In genomic region chr7:28203498-28204240, GRCh38 we compare ENCODE assay signal across 20 cellular contexts. TPM values are rescaled to one million over a fixed set of nuclear protein-coding genes. Genes with fewer than 3 reads are reported as not detected.
A peak's percentile ranks its signal among the peaks of the same experiment; 100 is the strongest.
DNase-seq lines count a peak whose midpoint lies in the region; ATAC-seq and TF ChIP-seq lines count a peak whose summit lies in the region.
"Had no signal": no experiment of that assay in that cellular context is flagged by ENCODE, and none has a peak within 500 bp of the region (broad histone marks: within the 10 kb centered on the region; RNA-seq: fewer than 3 reads in every experiment).

No MANE protein-coding gene starts in this region.

- peak; percentile 89 to 94 for ATAC-seq in natural killer cell treated with Interleukin-12 subunit alpha and Interleukin-12 subunit beta and Interleukin-15 and Interleukin-18, amount 100 ng/mL, for 72 hours
- ATAC-seq in HG03442 (IDR thresholded peaks at IDR 0.05; ENCODE audit: unreplicated experiment), result no peak

- H3K27ac ChIP-seq in ovary, result no peak overlapping the region
- H3K27ac ChIP-seq: esophagus muscularis mucosa, PC-9, stomach, transverse colon had no signal

- no peaks in the 10 kb centered on the region for H3K9me3 ChIP-seq in ovary
- H3K9me3 ChIP-seq: Caco-2, esophagus muscularis mucosa, stomach, transverse colon had no signal

- H3K36me3 Mint-ChIP-seq in natural killer cell treated with Interleukin-12 subunit alpha and Interleukin-12 subunit beta and Interleukin-15 and Interleukin-18, amount 100 ng/mL, for 72 hours, result peaks cover 12% of the 10 kb centered on the region

- no peaks in the 10 kb centered on the region for H3K27me3 Mint-ChIP-seq in natural killer cell treated with Interleukin-12 subunit alpha and Interleukin-12 subunit beta and Interleukin-15 and Interleukin-18, amount 100 ng/mL, for 72 hours

- H3K36me3 ChIP-seq in ovary, result no peaks in the 10 kb centered on the region
- H3K36me3 ChIP-seq: esophagus muscularis mucosa, stomach, transverse colon had no signal

- WGBS in ovary, 3 donors, result 78 to 94% (median 93%) methylated on average over 5 of the region's 5 CpGs

- H3K4me3 Mint-ChIP-seq in natural killer cell treated with Interleukin-12 subunit alpha and Interleukin-12 subunit beta and Interleukin-15 and Interleukin-18, amount 100 ng/mL, for 72 hours, result peak overlapping the region; percentile 58

- TF ChIP-seq EP300 in ovary (IDR thresholded peaks at IDR 0.05), result no peak

- intact Hi-C loops in ovary (cut with DNase I), result no loop called here

- no peak for TF ChIP-seq POLR2A in ovary (IDR thresholded peaks at IDR 0.05)

- peaks cover 69 to 78% of the 10 kb centered on the region in 2 donors for H3K4me1 Mint-ChIP-seq in natural killer cell treated with Interleukin-12 subunit alpha and Interleukin-12 subunit beta and Interleukin-15 and Interleukin-18, amount 100 ng/mL, for 72 hours (ENCODE audit: low read depth in 2 of 2)

- DNase-seq in GM03348 (ENCODE audit: low spot score), result peak; percentile 43
- peak; percentile 95 for DNase-seq in NCI-H226
- peak; percentile 61 for DNase-seq in choroid plexus epithelial cell (ENCODE audit: low read depth)
- peak; percentile 80 for DNase-seq in natural killer cell treated with Interleukin-12 subunit alpha and Interleukin-12 subunit beta and Interleukin-15 and Interleukin-18, amount 100 ng/mL, for 72 hours (ENCODE audit: low spot score)
- DNase-seq in ovary, result no peak
- DNase-seq in NCI-H345 (lab: John Stamatoyannopoulos, UW), result no peak
- DNase-seq: activated gamma-delta T cell treated with Interleukin-2 at 50 U/mL for 16 hours; anterior cingulate cortex; Caco-2; NCI-H146; NCI-H2171 treated with DMSO at 0.1 percent for 48 hours; NCI-H748 treated with DMSO at 0.1 percent for 48 hours; PC-9; stimulated activated CD4-positive, alpha-beta T cell treated with anti-CD3 and anti-CD28 coated beads, Interleukin-4, amount 100 ng/mL, for 1 hour; stomach; T-helper 1 cell; transverse colon had no signal

- H3K27ac Mint-ChIP-seq in natural killer cell treated with Interleukin-12 subunit alpha and Interleukin-12 subunit beta and Interleukin-15 and Interleukin-18, amount 100 ng/mL, for 72 hours, result peak overlapping the region; percentile 26 to 70

- no peaks in the 10 kb centered on the region for H3K4me1 ChIP-seq in ovary (ENCODE audit: insufficient read depth)
- H3K4me1 ChIP-seq: Caco-2, esophagus muscularis mucosa, stomach, transverse colon had no signal

- H3K4me3 ChIP-seq in choroid plexus epithelial cell (ENCODE audit: low read depth, low read length), result no peak overlapping the region
- no peak overlapping the region for H3K4me3 ChIP-seq in ovary
- H3K4me3 ChIP-seq: esophagus muscularis mucosa, PC-9, smooth muscle cell, stomach, transverse colon had no signal

- H3K27me3 ChIP-seq in ovary, result no peaks in the 10 kb centered on the region
- H3K27me3 ChIP-seq: esophagus muscularis mucosa had no signal

- TF ChIP-seq CTCF in choroid plexus epithelial cell (conservative IDR thresholded peaks at IDR 0.05; ENCODE audit: low read depth, low read length) (no peak), ovary (IDR thresholded peaks at IDR 0.05) (no peak)

- peaks cover 4% of the 10 kb centered on the region for H3K9me3 Mint-ChIP-seq in natural killer cell treated with Interleukin-12 subunit alpha and Interleukin-12 subunit beta and Interleukin-15 and Interleukin-18, amount 100 ng/mL, for 72 hours

RNA-seq across cellular contexts. Expression of gene JAZF1, which starts 23.1 kb away (rescaled TPM):
- total RNA-seq in natural killer cell treated with Interleukin-12 subunit alpha and Interleukin-12 subunit beta and Interleukin-15 and Interleukin-18, amount 100 ng/mL, for 72 hours, result 10 to 100 TPM; 12.6 to 23.6 TPM
- 10 to 100 TPM; 10.4 to 36.0 (median 19.9) TPM for total RNA-seq in ovary
- 10 to 100 TPM; 11.6 to 28.6 TPM for polyA plus RNA-seq in ovary

Comparison
In these comparisons a context has a peak if more than half of its experiments do, and no peak if none do; other contexts are left out.
1. DNase-seq: peak in GM03348 (single experiment), NCI-H226 (single experiment), choroid plexus epithelial cell (single experiment) and natural killer cell treated with Interleukin-12 subunit alpha and Interleukin-12 subunit beta and Interleukin-15 and Interleukin-18, amount 100 ng/mL, for 72 hours (single experiment); none in ovary (0 of 5) and NCI-H345 (single experiment).